In genomic region chr10:68461032-68461431, GRCh38 we compare ENCODE assay signal across 9 cellular contexts.
"Had no signal": no experiment of that assay in that cellular context is flagged by ENCODE, and none has a peak within 500 bp of the region (broad histone marks: within the 10 kb centered on the region; RNA-seq: fewer than 3 reads in every experiment).

No MANE protein-coding gene starts in this region.

- H3K9me3 Mint-ChIP-seq: HFFc6, IgD-negative memory B cell had no signal

- DNase-seq: GM23248, GOT3, H7, HFFc6, KG1 had no signal

- H3K27ac Mint-ChIP-seq: HFFc6, IgD-negative memory B cell had no signal

- H3K27ac ChIP-seq: GM23248, HL-60 had no signal

- H3K4me3 ChIP-seq: GM23248, HAP-1 had no signal

- H3K27me3 Mint-ChIP-seq: IgD-negative memory B cell had no signal

- H3K9me3 ChIP-seq: HAP-1 had no signal

- H3K4me1 ChIP-seq: HAP-1 had no signal

- H3K4me3 Mint-ChIP-seq: HFFc6, IgD-negative memory B cell had no signal

- ATAC-seq: HCT116 had no signal
